ENCODE assay signal across 10 cellular contexts in genomic region chr20:22453244-22454080, GRCh38.
DNase-seq lines count a peak whose midpoint lies in the region; ATAC-seq and TF ChIP-seq lines count a peak whose summit lies in the region.
"Had no signal": no experiment of that assay in that cellular context is flagged by ENCODE, and none has a peak within 500 bp of the region (broad histone marks: within the 10 kb centered on the region; RNA-seq: fewer than 3 reads in every experiment).

No MANE protein-coding gene starts in this region.

- H3F3A ChIP-seq in GM23248 (ENCODE audit: insufficient read depth): no peaks in the 10 kb centered on the region

- no peak for TF ChIP-seq POLR2A in prostate gland (IDR thresholded peaks at IDR 0.05)

- peak; percentile 88 for TF ChIP-seq CTCF in endothelial cell (IDR thresholded peaks at IDR 0.05; ENCODE audit: unreplicated experiment)
- peak in 3 of 4 experiments; percentile 34 to 49 (median 34) for TF ChIP-seq CTCF in prostate gland (IDR thresholded peaks at IDR 0.05)

- H3K4me2 ChIP-seq in GM23248 (ENCODE audit: unreplicated experiment): no peak overlapping the region

- WGBS in GM23248 (ENCODE audit: low coverage in 1 of 2, low lambda C conversion rate in 2 of 2, missing lambda C conversion rate in 2 of 2), 2 experiments: 51 to 54% methylated on average over 12 of the region's 12 CpGs
- WGBS in prostate gland: 74% methylated on average over 12 of the region's 12 CpGs

- peaks cover 11% of the 10 kb centered on the region for H3K4me1 Mint-ChIP-seq in endothelial cell (ENCODE audit: unreplicated experiment)
- H3K4me1 Mint-ChIP-seq in activated T-helper 2 cell treated with anti-CD3 and anti-CD28 coated beads, Interferon-gamma antibody, Interleukin-2, Interleukin-4, amounts not matched to agents 10 μg/mL and 5 μg/mL and 100 μg/mL, durations not matched to agents 14 hours and 24 hours and 36 hours (ENCODE audit: low read depth): no peaks in the 10 kb centered on the region
- H3K4me1 Mint-ChIP-seq: activated naive CD8-positive, alpha-beta T cell treated with anti-CD3 and anti-CD28 coated beads for 36 hours had no signal

- H3K27ac Mint-ChIP-seq in endothelial cell (ENCODE audit: unreplicated experiment): no peak overlapping the region
- H3K27ac Mint-ChIP-seq in activated T-helper 2 cell treated with anti-CD3 and anti-CD28 coated beads, Interferon-gamma antibody, Interleukin-2, Interleukin-4, amounts not matched to agents 10 μg/mL and 5 μg/mL and 100 μg/mL, durations not matched to agents 14 hours and 24 hours and 36 hours: no peak overlapping the region
- H3K27ac Mint-ChIP-seq: activated naive CD8-positive, alpha-beta T cell treated with anti-CD3 and anti-CD28 coated beads for 36 hours had no signal

- no peak overlapping the region for H3K9ac ChIP-seq in GM23248

- ATAC-seq in GM19467 (IDR thresholded peaks at IDR 0.05; ENCODE audit: unreplicated experiment) (no peak), GM19324 (IDR thresholded peaks at IDR 0.05; ENCODE audit: low FRiP score, unreplicated experiment) (no peak), HG02798 (IDR thresholded peaks at IDR 0.05; ENCODE audit: poor library complexity, unreplicated experiment) (no peak)

- no peaks in the 10 kb centered on the region for H3K27me3 Mint-ChIP-seq in endothelial cell (ENCODE audit: unreplicated experiment)
- H3K27me3 Mint-ChIP-seq in activated T-helper 2 cell treated with anti-CD3 and anti-CD28 coated beads, Interferon-gamma antibody, Interleukin-2, Interleukin-4, amounts not matched to agents 10 μg/mL and 5 μg/mL and 100 μg/mL, durations not matched to agents 14 hours and 24 hours and 36 hours (ENCODE audit: low read depth): no peaks in the 10 kb centered on the region
- H3K27me3 Mint-ChIP-seq: activated naive CD8-positive, alpha-beta T cell treated with anti-CD3 and anti-CD28 coated beads for 36 hours had no signal

- H3K4me1 ChIP-seq in GM23248 (ENCODE audit: insufficient read depth) (no peaks in the 10 kb centered on the region), prostate gland (replicated peaks) (no peaks in the 10 kb centered on the region)

- in situ Hi-C loops in GM23248 (cut with MboI): no loop called here

- no peaks in the 10 kb centered on the region for H3K9me2 ChIP-seq in GM23248 (ENCODE audit: insufficient read depth)

- H3K36me3 ChIP-seq in GM23248 (ENCODE audit: low read depth) (no peaks in the 10 kb centered on the region), prostate gland (no peaks in the 10 kb centered on the region)
- H3K36me3 ChIP-seq: neutrophil had no signal

- no peak overlapping the region for H3K4me3 Mint-ChIP-seq in endothelial cell (ENCODE audit: unreplicated experiment)
- H3K4me3 Mint-ChIP-seq in activated T-helper 2 cell treated with anti-CD3 and anti-CD28 coated beads, Interferon-gamma antibody, Interleukin-2, Interleukin-4, amounts not matched to agents 10 μg/mL and 5 μg/mL and 100 μg/mL, durations not matched to agents 14 hours and 24 hours and 36 hours (ENCODE audit: low read depth): no peak overlapping the region
- H3K4me3 Mint-ChIP-seq: activated naive CD8-positive, alpha-beta T cell treated with anti-CD3 and anti-CD28 coated beads for 36 hours had no signal

- no peaks in the 10 kb centered on the region for H3K36me3 Mint-ChIP-seq in endothelial cell (ENCODE audit: low read depth, unreplicated experiment)
- H3K36me3 Mint-ChIP-seq in activated T-helper 2 cell treated with anti-CD3 and anti-CD28 coated beads, Interferon-gamma antibody, Interleukin-2, Interleukin-4, amounts not matched to agents 10 μg/mL and 5 μg/mL and 100 μg/mL, durations not matched to agents 14 hours and 24 hours and 36 hours (ENCODE audit: low read depth): no peaks in the 10 kb centered on the region
- H3K36me3 Mint-ChIP-seq: activated naive CD8-positive, alpha-beta T cell treated with anti-CD3 and anti-CD28 coated beads for 36 hours had no signal

- H3K4me3 ChIP-seq in GM23248 (no peak overlapping the region), prostate gland (no peak overlapping the region)

- DNase-seq in GM23248 (peak; percentile 49), NCI-H526 (lab: John Stamatoyannopoulos, UW) (peak; percentile 25 to 68), endothelial cell (ENCODE audit: low spot score) (no peak), prostate gland (ENCODE audit: low spot score) (no peak)
- DNase-seq in activated T-helper 2 cell treated with anti-CD3 and anti-CD28 coated beads, Interferon-gamma antibody, Interleukin-2, Interleukin-4, amounts not matched to agents 10 μg/mL and 5 μg/mL and 100 μg/mL, durations not matched to agents 14 hours and 24 hours and 36 hours (ENCODE audit: low spot score): no peak
- DNase-seq: activated naive CD8-positive, alpha-beta T cell treated with anti-CD3 and anti-CD28 coated beads for 36 hours had no signal

- H3K79me2 ChIP-seq in GM23248 (ENCODE audit: insufficient read depth): no peaks in the 10 kb centered on the region

- intact Hi-C loops in prostate gland (cut with DNase I): no loop called here
- intact Hi-C loops in activated T-helper 2 cell treated with anti-CD3 and anti-CD28 coated beads, Interferon-gamma antibody, Interleukin-2, Interleukin-4, amounts not matched to agents 10 μg/mL and 5 μg/mL and 100 μg/mL, durations not matched to agents 14 hours and 24 hours and 36 hours (cut with micrococcal nuclease): no loop called here

- H4K20me1 ChIP-seq in GM23248 (ENCODE audit: insufficient read depth): no peaks in the 10 kb centered on the region

- H3K9me3 ChIP-seq in GM23248 (ENCODE audit: low read depth) (no peaks in the 10 kb centered on the region), prostate gland (no peaks in the 10 kb centered on the region)
- H3K9me3 ChIP-seq: neutrophil had no signal

- H3K27me3 ChIP-seq in GM23248 (replicated peaks; ENCODE audit: insufficient read depth) (peaks cover 5% of the 10 kb centered on the region), prostate gland (replicated peaks; ENCODE audit: insufficient read depth) (no peaks in the 10 kb centered on the region)

- no peak overlapping the region for H2AFZ ChIP-seq in GM23248

- H3K27ac ChIP-seq in GM23248 (no peak overlapping the region), prostate gland (no peak overlapping the region)
- H3K27ac ChIP-seq: neutrophil had no signal

- no peaks in the 10 kb centered on the region for H3K9me3 Mint-ChIP-seq in endothelial cell (ENCODE audit: unreplicated experiment)
- no peaks in the 10 kb centered on the region for H3K9me3 Mint-ChIP-seq in activated T-helper 2 cell treated with anti-CD3 and anti-CD28 coated beads, Interferon-gamma antibody, Interleukin-2, Interleukin-4, amounts not matched to agents 10 μg/mL and 5 μg/mL and 100 μg/mL, durations not matched to agents 14 hours and 24 hours and 36 hours

Comparison
In these comparisons a context has a peak if more than half of its experiments do, and no peak if none do; other contexts are left out.
1. DNase-seq: peak in GM23248 (single experiment) and NCI-H526 (2 of 2); none in endothelial cell (single experiment), prostate gland (single experiment) and activated T-helper 2 cell treated with anti-CD3 and anti-CD28 coated beads, Interferon-gamma antibody, Interleukin-2, Interleukin-4, amounts not matched to agents 10 μg/mL and 5 μg/mL and 100 μg/mL, durations not matched to agents 14 hours and 24 hours and 36 hours (single experiment).